In the genomic region with DNA sequence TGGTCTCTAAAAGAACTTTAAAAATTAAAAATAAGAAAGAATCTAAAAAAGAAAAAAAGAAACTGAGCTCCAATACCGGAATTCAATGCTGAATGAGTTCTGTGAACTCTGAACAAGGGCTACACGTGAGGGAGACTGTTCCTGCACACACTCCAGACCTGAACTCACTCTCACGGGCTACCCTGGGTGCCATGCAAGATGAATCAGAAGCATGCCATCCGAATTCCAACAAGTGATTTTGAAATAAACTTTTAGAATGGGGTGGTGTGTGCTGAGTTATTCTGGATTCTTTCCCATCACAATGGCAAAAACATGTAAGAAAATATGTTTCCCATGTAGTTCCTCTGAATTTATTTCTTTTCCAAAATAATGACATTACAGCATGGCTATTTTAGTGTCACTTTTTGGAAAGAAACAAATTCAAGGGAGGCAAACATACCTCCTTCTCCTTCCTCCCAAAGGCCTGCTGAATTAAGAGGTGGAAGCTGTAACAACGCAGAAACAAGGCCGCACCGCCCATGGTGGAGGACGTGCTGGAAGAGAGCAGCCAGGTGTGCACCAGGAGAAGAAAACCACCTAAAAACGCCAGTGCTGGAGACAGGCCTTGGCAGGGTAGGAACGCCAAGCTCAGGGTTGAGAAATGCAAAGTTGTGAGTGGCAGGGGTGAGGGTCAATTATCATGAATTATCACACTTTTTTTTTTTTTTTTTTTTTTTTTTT, we compare ENCODE assay signal across 14 cellular contexts.
DNase-seq lines count a peak whose midpoint lies in the region; ATAC-seq and TF ChIP-seq lines count a peak whose summit lies in the region.
"Had no signal": no experiment of that assay in that cellular context is flagged by ENCODE, and none has a peak within 500 bp of the region (broad histone marks: within the 10 kb centered on the region; RNA-seq: fewer than 3 reads in every experiment).

No MANE protein-coding gene starts in this region.

- peaks cover 5 to 9% of the 10 kb centered on the region in 2 experiments; a peak in 2 of 4 replicates for H3K4me1 ChIP-seq in SK-N-SH (ENCODE audit: control insufficient read depth in 1 of 2, insufficient read depth in 2 of 2, low read depth in 1 of 2, low read length in 1 of 2)
- H3K4me1 ChIP-seq in uterus = peaks cover 0 to under 1% of the 10 kb centered on the region in 2 donors
- H3K4me1 ChIP-seq in CD8-positive, alpha-beta memory T cell (ENCODE audit: insufficient read depth, low read length) = peaks cover 4% of the 10 kb centered on the region

- no peaks in the 10 kb centered on the region for H4K20me1 ChIP-seq in SK-N-SH (ENCODE audit: insufficient read depth)

- H3K27me3 ChIP-seq in SK-N-SH (ENCODE audit: insufficient read depth) (no peaks in the 10 kb centered on the region), uterus (no peaks in the 10 kb centered on the region)
- H3K27me3 ChIP-seq in CD8-positive, alpha-beta memory T cell (ENCODE audit: insufficient read depth, low read length, poor library complexity, severe bottlenecking) = no peaks in the 10 kb centered on the region

- TF ChIP-seq RAD21 in SK-N-SH (IDR thresholded peaks at IDR 0.05; ENCODE audit: low read length) = no peak

- TF ChIP-seq CTCF in SK-N-SH (IDR thresholded peaks at IDR 0.05) (no peak), uterus (IDR thresholded peaks at IDR 0.05) (no peak)

- H3K27me3 Mint-ChIP-seq in CD8-positive, alpha-beta memory T cell = peaks cover 0 to 1% of the 10 kb centered on the region in 2 donors
- H3K27me3 Mint-ChIP-seq: activated naive CD4-positive, alpha-beta T cell treated with anti-CD3 and anti-CD28 coated beads, Interleukin-2, amount 50 U/mL, for 24 hours had no signal

- DNase-seq in Daoy (ENCODE audit: low read depth) (peak; percentile 50), SK-N-SH (no peak), glomerular visceral epithelial cell (ENCODE audit: extremely low spot score) (peak; percentile 52), renal cortical epithelial cell (ENCODE audit: low read depth) (peak; percentile 83), uterus (no peak), anterior cingulate cortex (lab: John Stamatoyannopoulos, UW) (no peak)
- DNase-seq in CD8-positive, alpha-beta memory T cell = no peak
- DNase-seq: activated CD4-positive, alpha-beta T cell treated with anti-CD3 and anti-CD28 coated beads, Interleukin-2, amount 50 U/mL, for 48 hours; effector memory CD4-positive, alpha-beta T cell; NCI-H1436; NCI-H748 treated with DMSO at 0.1 percent for 48 hours; stimulated activated CD4-positive, alpha-beta T cell treated with anti-CD3 and anti-CD28 coated beads, Interleukin-4, amount 100 ng/mL, for 24 hours had no signal

- peaks cover 0 to 3% (median 2%) of the 10 kb centered on the region in 3 donors for H3K36me3 Mint-ChIP-seq in CD8-positive, alpha-beta memory T cell

- peak overlapping the region in 1 of 2 experiments; percentile 95; a peak in 2 of 4 replicates for H3K27ac ChIP-seq in SK-N-SH (ENCODE audit: low read depth in 2 of 2, low read length in 1 of 2)
- H3K27ac ChIP-seq in uterus = no peak overlapping the region
- no peak overlapping the region for H3K27ac ChIP-seq in CD8-positive, alpha-beta memory T cell (ENCODE audit: low read depth, low read length)

- 61% methylated on average over 10 of the region's 10 CpGs for WGBS in SK-N-SH (ENCODE audit: low lambda C conversion rate)

- no peak for TF ChIP-seq POLR2A in uterus (IDR thresholded peaks at IDR 0.05)

- H3F3A ChIP-seq in SK-N-SH (replicated peaks; ENCODE audit: insufficient read depth) = peaks cover 7% of the 10 kb centered on the region

- H3K4me2 ChIP-seq in SK-N-SH = 0 out of 2 replicates have a peak overlapping the region, but pooled peaks have one; percentile 29

- peak overlapping the region; percentile 31; the same call in 1 of the 2 replicates for H3K9ac ChIP-seq in SK-N-SH

- no peaks in the 10 kb centered on the region for H3K36me3 ChIP-seq in SK-N-SH (replicated peaks in 1 of 2; ENCODE audit: control insufficient read depth in 1 of 2, insufficient read depth in 2 of 2, low read length in 1 of 2)
- no peaks in the 10 kb centered on the region for H3K36me3 ChIP-seq in uterus
- no peaks in the 10 kb centered on the region for H3K36me3 ChIP-seq in CD8-positive, alpha-beta memory T cell (ENCODE audit: insufficient read depth, low read length)

- TF ChIP-seq EP300 in SK-N-SH (IDR thresholded peaks at IDR 0.05; ENCODE audit: borderline replicate concordance in 1 of 2, low read depth in 1 of 2, low read length in 1 of 2) = no peak

- no peaks in the 10 kb centered on the region for H3K9me2 ChIP-seq in SK-N-SH

- H3K79me2 ChIP-seq in SK-N-SH (ENCODE audit: insufficient read depth) = peaks cover 69% of the 10 kb centered on the region

- H3K9me3 Mint-ChIP-seq in CD8-positive, alpha-beta memory T cell = no peaks in the 10 kb centered on the region
- H3K9me3 Mint-ChIP-seq: activated naive CD4-positive, alpha-beta T cell treated with anti-CD3 and anti-CD28 coated beads, Interleukin-2, amount 50 U/mL, for 24 hours had no signal

- H3K4me3 ChIP-seq in SK-N-SH (ENCODE audit: low read depth in 2 of 2, low read length in 1 of 2) (no peak overlapping the region), uterus (no peak overlapping the region)
- H3K4me3 ChIP-seq in CD8-positive, alpha-beta memory T cell (ENCODE audit: low read length) = no peak overlapping the region

- POLR2A ChIA-PET in SK-N-SH (lab: Yijun Ruan, JAX) = interaction anchor here (0.5 kb wide), 1 partner anchor 230 kb away, joined by 5 read pairs; no protein-coding TSS in a partner anchor
- POLR2A ChIA-PET in CD8-positive, alpha-beta memory T cell (lab: Charles Lee) = interaction anchor here (0.7 kb wide), 1 partner anchor 32 kb away, joined by 4 read pairs; no protein-coding TSS in a partner anchor

- intact Hi-C loops in uterus (cut with DNase I; ENCODE audit: low total_unique reads) = no loop called here

- no peak for ATAC-seq in GM21390 (IDR thresholded peaks at IDR 0.05; ENCODE audit: unreplicated experiment)

- no peak overlapping the region for H2AFZ ChIP-seq in SK-N-SH (ENCODE audit: low read depth)

- H3K4me3 Mint-ChIP-seq in CD8-positive, alpha-beta memory T cell = no peak overlapping the region
- H3K4me3 Mint-ChIP-seq: activated naive CD4-positive, alpha-beta T cell treated with anti-CD3 and anti-CD28 coated beads, Interleukin-2, amount 50 U/mL, for 24 hours had no signal

- CTCF ChIA-PET in SK-N-SH (lab: Yijun Ruan, JAX) = no interaction called here
- CTCF ChIA-PET in CD8-positive, alpha-beta memory T cell (lab: Charles Lee) = no interaction called here

- peaks cover 31 to 54% (median 38%) of the 10 kb centered on the region in 3 donors for H3K4me1 Mint-ChIP-seq in CD8-positive, alpha-beta memory T cell

- no peaks in the 10 kb centered on the region for H3K9me3 ChIP-seq in SK-N-SH
- H3K9me3 ChIP-seq in uterus = no peaks in the 10 kb centered on the region
- H3K9me3 ChIP-seq in CD8-positive, alpha-beta memory T cell (ENCODE audit: low read length) = no peaks in the 10 kb centered on the region

- peak overlapping the region in 1 of 8 donors; percentile 77 for H3K27ac Mint-ChIP-seq in CD8-positive, alpha-beta memory T cell

TF ChIP-seq in SK-N-SH, 30 proteins besides CTCF, POLR2A, EP300 and RAD21:
- no peak for TF ChIP-seq TCF12 (IDR thresholded peaks at IDR 0.05)
- TF ChIP-seq FOSL2 (IDR thresholded peaks at IDR 0.05; ENCODE audit: borderline replicate concordance, low read depth) = peak; percentile 34; the same call in 1 of the 2 replicates

Comparison
In these comparisons a context has a peak if more than half of its experiments do, and no peak if none do; other contexts are left out.
1. DNase-seq: peak in Daoy (single experiment), glomerular visceral epithelial cell (single experiment) and renal cortical epithelial cell (single experiment); none in SK-N-SH (single experiment), uterus (0 of 2), CD8-positive, alpha-beta memory T cell (0 of 5) and anterior cingulate cortex (0 of 58).